1 cellular context compared by ENCODE assay signal in genomic region chr14:76955575-76956252, GRCh38.
A peak's percentile ranks its signal among the peaks of the same experiment; 100 is the strongest.
TF ChIP-seq lines count a peak whose summit lies in the region.

No MANE protein-coding gene starts in this region.

TF ChIP-seq in H1, 55 proteins besides CTCF, POLR2A, EP300 and RAD21 (continued from another document):
- TF ChIP-seq CHD2 (IDR thresholded peaks at IDR 0.05; ENCODE audit: low read length) (no peak), SAP30 (IDR thresholded peaks at IDR 0.05; ENCODE audit: insufficient read depth, insufficient replicate concordance, low read length) (no peak), CHD1 (IDR thresholded peaks at IDR 0.05; ENCODE audit: low read depth, low read length) (no peak), SUZ12 (IDR thresholded peaks at IDR 0.05; ENCODE audit: low read length) (no peak), TCF12 (IDR thresholded peaks at IDR 0.05; ENCODE audit: low read depth, low read length) (no peak), YY1 (IDR thresholded peaks at IDR 0.05; ENCODE audit: low read depth, low read length) (peak; percentile 33; the same call in 1 of the 2 replicates), CTBP2 (IDR thresholded peaks at IDR 0.05; ENCODE audit: borderline replicate concordance, insufficient read depth, insufficient read length, low read length) (no peak), GABPA (IDR thresholded peaks at IDR 0.05; ENCODE audit: borderline replicate concordance, insufficient read depth, low read length) (no peak), MAX (IDR thresholded peaks at IDR 0.05) (no peak), SRF (IDR thresholded peaks at IDR 0.05; ENCODE audit: low read depth, low read length) (no peak), HDAC6 (IDR thresholded peaks at IDR 0.05; ENCODE audit: low read depth, low read length) (no peak), HDAC2 (IDR thresholded peaks at IDR 0.05; ENCODE audit: borderline replicate concordance in 1 of 2, low read depth in 2 of 2, low read length in 2 of 2) (no peak), NANOG (IDR thresholded peaks at IDR 0.05; ENCODE audit: insufficient read depth, low read depth, low read length, poor library complexity, severe bottlenecking) (no peak), ZNF274 (IDR thresholded peaks at IDR 0.05; ENCODE audit: borderline replicate concordance, extremely low read depth, low read length) (no peak), BACH1 (IDR thresholded peaks at IDR 0.05; ENCODE audit: low read length) (no peak), CEBPB (IDR thresholded peaks at IDR 0.05; ENCODE audit: low read depth, low read length) (no peak), BRCA1 (IDR thresholded peaks at IDR 0.05; ENCODE audit: low read depth, low read length) (no peak), KDM1A (IDR thresholded peaks at IDR 0.05; ENCODE audit: borderline replicate concordance, low read length) (no peak), POLR2AphosphoS5 (IDR thresholded peaks at IDR 0.05; ENCODE audit: low read depth, low read length) (0 out of 2 replicates have a peak, but pooled peaks have one; percentile 13), RFX5 (IDR thresholded peaks at IDR 0.05; ENCODE audit: borderline replicate concordance, low read depth, low read length) (no peak)
